ENCODE assay signal across 8 cellular contexts in the genomic region with DNA sequence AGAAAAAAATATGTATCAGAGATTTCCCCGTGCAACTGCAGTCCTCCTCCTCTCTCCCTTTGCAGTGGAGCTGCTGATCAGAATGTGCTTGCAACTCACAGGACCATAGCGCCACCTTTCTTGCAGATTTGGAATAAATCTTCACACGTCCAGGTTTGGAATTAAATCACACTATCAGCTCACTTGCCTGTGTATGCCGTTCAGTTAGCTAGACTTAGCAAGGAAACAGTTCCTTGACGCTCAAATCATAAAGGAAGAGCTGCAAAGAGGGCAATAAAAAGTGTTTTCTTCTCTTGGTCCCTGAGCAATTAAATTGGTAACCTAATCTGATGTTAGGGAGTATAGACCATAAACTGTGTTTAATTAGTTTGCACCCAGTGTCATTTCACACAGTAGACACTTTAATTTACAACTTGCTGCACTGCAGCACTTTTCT.
A peak's percentile ranks its signal among the peaks of the same experiment; 100 is the strongest.
DNase-seq lines count a peak whose midpoint lies in the region; ATAC-seq lines count a peak whose summit lies in the region.

No MANE protein-coding gene starts in this region.

- DNase-seq in GM04503 (ENCODE audit: low read depth) (peak; percentile 15), HCEC 1CT (peak; percentile 50), NCI-H187 (lab: John Stamatoyannopoulos, UW) (peak; percentile 22 to 42), SW480 (ENCODE audit: low spot score) (peak; percentile 85), fibroblast of peridontal ligament (ENCODE audit: extremely low read depth) (peak; percentile 85)
- DNase-seq in natural killer cell treated with Interleukin-12 subunit alpha and Interleukin-12 subunit beta and Interleukin-15 and Interleukin-18, amount 100 ng/mL, for 72 hours (ENCODE audit: low spot score) = peak; percentile 64
- DNase-seq in activated effector memory CD4-positive, alpha-beta T cell treated with Interleukin-2 at 50 U/mL for 16 hours = no peak
- DNase-seq in activated naive CD4-positive, alpha-beta T cell treated with anti-CD3 and anti-CD28 coated beads, Interleukin-2, amount 50 U/mL, for 16 hours = no peak

- no peak overlapping the region for H3K27ac Mint-ChIP-seq in natural killer cell treated with Interleukin-12 subunit alpha and Interleukin-12 subunit beta and Interleukin-15 and Interleukin-18, amount 100 ng/mL, for 72 hours

- H3K27me3 Mint-ChIP-seq in natural killer cell treated with Interleukin-12 subunit alpha and Interleukin-12 subunit beta and Interleukin-15 and Interleukin-18, amount 100 ng/mL, for 72 hours = peaks cover 0 to 6% of the 10 kb centered on the region in 2 donors

- no peak for ATAC-seq in natural killer cell treated with Interleukin-12 subunit alpha and Interleukin-12 subunit beta and Interleukin-15 and Interleukin-18, amount 100 ng/mL, for 72 hours

- H3K36me3 Mint-ChIP-seq in natural killer cell treated with Interleukin-12 subunit alpha and Interleukin-12 subunit beta and Interleukin-15 and Interleukin-18, amount 100 ng/mL, for 72 hours = no peaks in the 10 kb centered on the region

- H3K4me1 Mint-ChIP-seq in natural killer cell treated with Interleukin-12 subunit alpha and Interleukin-12 subunit beta and Interleukin-15 and Interleukin-18, amount 100 ng/mL, for 72 hours (ENCODE audit: low read depth in 2 of 2) = no peaks in the 10 kb centered on the region

- H3K9me3 Mint-ChIP-seq in natural killer cell treated with Interleukin-12 subunit alpha and Interleukin-12 subunit beta and Interleukin-15 and Interleukin-18, amount 100 ng/mL, for 72 hours = no peaks in the 10 kb centered on the region

- no peak overlapping the region for H3K4me3 Mint-ChIP-seq in natural killer cell treated with Interleukin-12 subunit alpha and Interleukin-12 subunit beta and Interleukin-15 and Interleukin-18, amount 100 ng/mL, for 72 hours

Comparison
In these comparisons a context has a peak if more than half of its experiments do, and no peak if none do; other contexts are left out.
1. DNase-seq: peak in GM04503 (single experiment), HCEC 1CT (single experiment), NCI-H187 (2 of 2), SW480 (single experiment), fibroblast of peridontal ligament (single experiment) and natural killer cell treated with Interleukin-12 subunit alpha and Interleukin-12 subunit beta and Interleukin-15 and Interleukin-18, amount 100 ng/mL, for 72 hours (single experiment); none in activated effector memory CD4-positive, alpha-beta T cell treated with Interleukin-2 at 50 U/mL for 16 hours (single experiment) and activated naive CD4-positive, alpha-beta T cell treated with anti-CD3 and anti-CD28 coated beads, Interleukin-2, amount 50 U/mL, for 16 hours (single experiment).